8 cellular contexts compared by ENCODE assay signal in genomic region chr17:75153854-75154194, GRCh38. TPM values are rescaled to one million over a fixed set of nuclear protein-coding genes. Genes with fewer than 3 reads are reported as not detected.
A peak's percentile ranks its signal among the peaks of the same experiment; 100 is the strongest.
DNase-seq lines count a peak whose midpoint lies in the region; ATAC-seq and TF ChIP-seq lines count a peak whose summit lies in the region.

No MANE protein-coding gene starts in this region.

- DNase-seq in NCI-H748 (lab: John Stamatoyannopoulos, UW; ENCODE audit: unreplicated experiment) (peak; percentile 58), NCI-H748 treated with DMSO at 0.1 percent for 48 hours (lab: John Stamatoyannopoulos, UW) (no peak), Peyer's patch (peak; percentile 36 to 65 (median 60)), dorsolateral prefrontal cortex (peak in 3 of 10 donors; percentile 40 to 51 (median 43))
- DNase-seq in activated CD4-positive, CD25-positive, alpha-beta regulatory T cell (lab: John Stamatoyannopoulos, UW), result no peak

- no peak for TF ChIP-seq POLR2A in Peyer's patch (IDR thresholded peaks at IDR 0.05)

- H3K9me3 ChIP-seq in Peyer's patch (no peaks in the 10 kb centered on the region), muscle layer of duodenum (ENCODE audit: control insufficient read depth in 1 of 2, low read length in 2 of 2) (no peaks in the 10 kb centered on the region)

- no peaks in the 10 kb centered on the region for H3K36me3 ChIP-seq in Peyer's patch
- no peaks in the 10 kb centered on the region for H3K36me3 ChIP-seq in muscle layer of duodenum (ENCODE audit: control insufficient read depth in 1 of 2, insufficient read depth in 2 of 2, low read length in 2 of 2)
- H3K36me3 ChIP-seq in urinary bladder (ENCODE audit: insufficient read depth), result no peaks in the 10 kb centered on the region

- H3K4me1 ChIP-seq in Peyer's patch, result peaks cover 0 to 24% (median 6%) of the 10 kb centered on the region in 4 donors
- peaks cover 0 to 11% of the 10 kb centered on the region in 2 donors for H3K4me1 ChIP-seq in muscle layer of duodenum (ENCODE audit: control insufficient read depth in 1 of 2, insufficient read depth in 2 of 2, low read length in 2 of 2)
- no peaks in the 10 kb centered on the region for H3K4me1 ChIP-seq in urinary bladder (ENCODE audit: insufficient read depth)

- peak; percentile 22 for ATAC-seq in HG02588 (IDR thresholded peaks at IDR 0.05; ENCODE audit: unreplicated experiment)

- H3K27me3 ChIP-seq in Peyer's patch (no peaks in the 10 kb centered on the region), dorsolateral prefrontal cortex (no peaks in the 10 kb centered on the region), muscle layer of duodenum (ENCODE audit: low read depth, low read length) (no peaks in the 10 kb centered on the region)

- TF ChIP-seq CTCF in Peyer's patch (IDR thresholded peaks at IDR 0.05) (no peak), dorsolateral prefrontal cortex (IDR thresholded peaks at IDR 0.05 in 54 of 56, conservative IDR thresholded peaks at IDR 0.05 in 2 of 56; ENCODE audit: low read depth in 1 of 56, partially characterized antibody in 56 of 56) (peak in 1 of 56 donors; percentile 0)

- intact Hi-C loops in dorsolateral prefrontal cortex (cut with DNase I), result no loop called here

- peak overlapping the region; percentile 85 to 98 (median 93) for H3K4me3 ChIP-seq in Peyer's patch
- peak overlapping the region; percentile 57 to 98 (median 83) for H3K4me3 ChIP-seq in dorsolateral prefrontal cortex
- H3K4me3 ChIP-seq in muscle layer of duodenum (ENCODE audit: low read depth in 1 of 2, low read length in 2 of 2), result peak overlapping the region; percentile 79 to 93
- H3K4me3 ChIP-seq in urinary bladder (ENCODE audit: low read depth, low read length), result peak overlapping the region; percentile 74

- WGBS in urinary bladder, result under 1% methylated on average over 27 of the region's 27 CpGs

- H3K27ac ChIP-seq in Peyer's patch (peak overlapping the region; percentile 78 to 94 (median 88)), dorsolateral prefrontal cortex (peak overlapping the region in 37 of 59 donors; percentile 15 to 86 (median 70)), muscle layer of duodenum (ENCODE audit: low read length) (peak overlapping the region; percentile 14), urinary bladder (ENCODE audit: low read depth) (no peak overlapping the region)

RNA-seq across cellular contexts. Expression of gene JPT1, which starts 0.5 kb away (rescaled TPM):
- total RNA-seq in Peyer's patch (100 to 1,000 TPM; 132 to 261 (median 202) TPM), dorsolateral prefrontal cortex (10 to 100 TPM; 20.4 to 90.4 (median 55.3) TPM), urinary bladder (49.8 TPM)
- 43.9 TPM for polyA plus RNA-seq in urinary bladder

RNA-seq across cellular contexts. Expression of gene NT5C, which starts 22.3 kb away (rescaled TPM):
- total RNA-seq in Peyer's patch (100 to 1,000 TPM; 151 to 176 (median 156) TPM), dorsolateral prefrontal cortex (10 to 100 TPM in 118 of 120 experiments, 1 to 10 TPM in 2; 7.5 to 35.9 (median 18.9) TPM), urinary bladder (29.8 TPM)
- 82.1 TPM for polyA plus RNA-seq in urinary bladder

RNA-seq across cellular contexts. Expression of gene SUMO2, which starts 28.9 kb away (rescaled TPM):
- total RNA-seq in Peyer's patch, result 10 to 100 TPM; 22.5 to 52.8 (median 37.4) TPM
- 100 to 1,000 TPM; 161 to 320 (median 250) TPM for total RNA-seq in dorsolateral prefrontal cortex
- 150 TPM for total RNA-seq in urinary bladder
- polyA plus RNA-seq in urinary bladder, result 98.3 TPM

RNA-seq across cellular contexts. Expression of gene ARMC7, which starts 44.1 kb away (rescaled TPM):
- total RNA-seq in Peyer's patch (10 to 100 TPM in 3 of 4 donors, 1 to 10 TPM in 1; 4.1 to 27.0 (median 24.1) TPM), dorsolateral prefrontal cortex (10 to 100 TPM in 86 of 120 experiments, 1 to 10 TPM in 34; 7.0 to 16.8 (median 11.3) TPM), urinary bladder (2.5 TPM)
- polyA plus RNA-seq in urinary bladder, result 9.6 TPM

RNA-seq across cellular contexts. Expression of gene NUP85, which starts 51.7 kb away (rescaled TPM):
- total RNA-seq in Peyer's patch, result 10 to 100 TPM; 34.0 to 52.8 (median 36.7) TPM
- 10 to 100 TPM; 31.2 to 80.8 (median 50.2) TPM for total RNA-seq in dorsolateral prefrontal cortex
- total RNA-seq in urinary bladder, result 36.6 TPM
- 40.2 TPM for polyA plus RNA-seq in urinary bladder

Comparison
In these comparisons a context has a peak if more than half of its experiments do, and no peak if none do; other contexts are left out.
1. DNase-seq: peak in NCI-H748 (single experiment) and Peyer's patch (3 of 3); none in NCI-H748 treated with DMSO at 0.1 percent for 48 hours (single experiment) and activated CD4-positive, CD25-positive, alpha-beta regulatory T cell (0 of 4).
2. Peak in every context shown above with its lines, with median percentiles within 50 percentile points of each other: H3K4me3 ChIP-seq.